In genomic region chr13:44508562-44509062, GRCh38 we compare ENCODE assay signal across 1 cellular context.
TF ChIP-seq lines count a peak whose summit lies in the region.

No MANE protein-coding gene starts in this region.

TF ChIP-seq in WTC11, 78 proteins besides CTCF, POLR2A, EP300 and RAD21 (continued from another document):
- TF ChIP-seq ZNF281 (CRISPR knock-in tag; IDR thresholded peaks at IDR 0.05) = no peak
